9 cellular contexts compared by ENCODE assay signal in genomic region chr2:199973703-199974102, GRCh38. TPM values are rescaled to one million over a fixed set of nuclear protein-coding genes. Genes with fewer than 3 reads are reported as not detected.
DNase-seq lines count a peak whose midpoint lies in the region; ATAC-seq and TF ChIP-seq lines count a peak whose summit lies in the region.
"Had no signal": no experiment of that assay in that cellular context is flagged by ENCODE, and none has a peak within 500 bp of the region (broad histone marks: within the 10 kb centered on the region; RNA-seq: fewer than 3 reads in every experiment).

No MANE protein-coding gene starts in this region.

- no peak overlapping the region for H3K4me3 Mint-ChIP-seq in brain
- H3K4me3 Mint-ChIP-seq in activated naive CD8-positive, alpha-beta T cell treated with anti-CD3 and anti-CD28 coated beads, Interleukin-2, amount 50 U/mL, for 24 hours: no peak overlapping the region
- H3K4me3 Mint-ChIP-seq: IgD-negative memory B cell had no signal

- ATAC-seq in left lung (peak; percentile 72), GM21423 (IDR thresholded peaks at IDR 0.05; ENCODE audit: unreplicated experiment) (no peak)
- ATAC-seq in activated naive CD8-positive, alpha-beta T cell treated with anti-CD3 and anti-CD28 coated beads, Interleukin-2, amount 50 U/mL, for 24 hours: no peak

- DNase-seq in DMS79 treated with DMSO at 0.1 percent for 48 hours (lab: John Stamatoyannopoulos, UW): peak; percentile 43
- DNase-seq in MV-4-11 (lab: John Stamatoyannopoulos, UW): peak; percentile 30
- DNase-seq in left lung: no peak
- no peak for DNase-seq in activated gamma-delta T cell treated with Interleukin-2 at 50 U/mL for 16 hours
- DNase-seq in activated naive CD8-positive, alpha-beta T cell treated with anti-CD3 and anti-CD28 coated beads, Interleukin-2, amount 50 U/mL, for 24 hours: no peak
- no peak for DNase-seq in ascending aorta (ENCODE audit: low spot score in 2 of 2)

- no peaks in the 10 kb centered on the region for H3K36me3 ChIP-seq in left lung
- H3K36me3 ChIP-seq in ascending aorta: no peaks in the 10 kb centered on the region

- H3K9me3 ChIP-seq in left lung: no peaks in the 10 kb centered on the region
- H3K9me3 ChIP-seq in ascending aorta: no peaks in the 10 kb centered on the region

- H3K27me3 Mint-ChIP-seq in brain: peaks cover 3% of the 10 kb centered on the region
- no peaks in the 10 kb centered on the region for H3K27me3 Mint-ChIP-seq in activated naive CD8-positive, alpha-beta T cell treated with anti-CD3 and anti-CD28 coated beads, Interleukin-2, amount 50 U/mL, for 24 hours
- H3K27me3 Mint-ChIP-seq: IgD-negative memory B cell had no signal

- H3K27ac Mint-ChIP-seq in brain: peak overlapping the region in 1 of 5 experiments; percentile 33
- H3K27ac Mint-ChIP-seq in activated naive CD8-positive, alpha-beta T cell treated with anti-CD3 and anti-CD28 coated beads, Interleukin-2, amount 50 U/mL, for 24 hours: no peak overlapping the region
- H3K27ac Mint-ChIP-seq: IgD-negative memory B cell had no signal

- H3K4me1 ChIP-seq in left lung (no peaks in the 10 kb centered on the region), ascending aorta (no peaks in the 10 kb centered on the region)

- H3K27ac ChIP-seq in left lung: no peak overlapping the region
- H3K27ac ChIP-seq in ascending aorta: no peak overlapping the region

- H3K4me1 Mint-ChIP-seq in brain: peaks cover 11% of the 10 kb centered on the region
- peaks cover 12% of the 10 kb centered on the region for H3K4me1 Mint-ChIP-seq in activated naive CD8-positive, alpha-beta T cell treated with anti-CD3 and anti-CD28 coated beads, Interleukin-2, amount 50 U/mL, for 24 hours

- TF ChIP-seq CTCF in brain (conservative IDR thresholded peaks at IDR 0.05) (peak; percentile 69 to 76), left lung (IDR thresholded peaks at IDR 0.05) (peak; percentile 40 to 49), ascending aorta (IDR thresholded peaks at IDR 0.05) (peak in 1 of 3 experiments; percentile 37)

- intact Hi-C loops in left lung (cut with DNase I) (no loop called here), ascending aorta (cut with DNase I) (loop anchor here (10.0 kb wide), 1 partner anchor 731 kb away; no protein-coding TSS in a partner anchor)

- no peak overlapping the region for H3K4me3 ChIP-seq in left lung
- H3K4me3 ChIP-seq in ascending aorta: no peak overlapping the region

- no peaks in the 10 kb centered on the region for H3K9me3 Mint-ChIP-seq in brain
- no peaks in the 10 kb centered on the region for H3K9me3 Mint-ChIP-seq in activated naive CD8-positive, alpha-beta T cell treated with anti-CD3 and anti-CD28 coated beads, Interleukin-2, amount 50 U/mL, for 24 hours

- H3K36me3 Mint-ChIP-seq in brain: peaks cover 16% of the 10 kb centered on the region
- H3K36me3 Mint-ChIP-seq in activated naive CD8-positive, alpha-beta T cell treated with anti-CD3 and anti-CD28 coated beads, Interleukin-2, amount 50 U/mL, for 24 hours (ENCODE audit: low read depth): peaks cover 4% of the 10 kb centered on the region

- H3K27me3 ChIP-seq in left lung (no peaks in the 10 kb centered on the region), ascending aorta (no peaks in the 10 kb centered on the region)

RNA-seq across cellular contexts. Expression of gene MAIP1, which starts 18.3 kb away (rescaled TPM):
- polyA plus RNA-seq in brain (ENCODE audit: insufficient read depth, low read depth, low replicate concordance): 15.8 TPM
- total RNA-seq in left lung (10 to 100 TPM; 14.7 to 20.2 TPM), ascending aorta (11.7 TPM)

RNA-seq across cellular contexts. Expression of gene TYW5, which starts 18.4 kb away (rescaled TPM):
- 1.2 TPM for polyA plus RNA-seq in brain (ENCODE audit: insufficient read depth, low read depth, low replicate concordance)
- total RNA-seq in left lung: 1 to 10 TPM; 6.2 to 6.3 TPM
- total RNA-seq in ascending aorta: not detected

Comparison
In these comparisons a context has a peak if more than half of its experiments do, and no peak if none do; other contexts are left out.
1. DNase-seq: peak in DMS79 treated with DMSO at 0.1 percent for 48 hours (single experiment) and MV-4-11 (single experiment); none in left lung (0 of 2), activated gamma-delta T cell treated with Interleukin-2 at 50 U/mL for 16 hours (single experiment), activated naive CD8-positive, alpha-beta T cell treated with anti-CD3 and anti-CD28 coated beads, Interleukin-2, amount 50 U/mL, for 24 hours (single experiment) and ascending aorta (0 of 2).